Comparison of ENCODE assay signal across 14 cellular contexts in the genomic region with DNA sequence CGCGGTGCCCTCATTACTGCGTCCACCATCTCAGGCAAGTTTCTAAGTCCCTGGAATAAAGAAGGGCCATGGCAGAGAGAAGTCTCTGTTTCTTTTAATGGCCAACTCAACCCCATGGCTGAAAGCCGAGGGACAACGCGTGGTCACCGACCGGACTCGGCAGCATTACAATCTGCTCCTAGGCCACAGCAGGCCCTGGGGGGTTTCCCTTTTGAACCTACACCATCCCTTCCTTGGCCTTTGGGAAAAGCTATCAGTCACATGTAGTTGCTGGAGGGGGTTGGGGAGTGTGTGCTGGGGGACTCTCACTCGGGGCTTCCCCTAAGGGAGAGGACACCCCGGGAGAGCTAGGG. TPM values are rescaled to one million over a fixed set of nuclear protein-coding genes. Genes with fewer than 3 reads are reported as not detected.
DNase-seq lines count a peak whose midpoint lies in the region; ATAC-seq and TF ChIP-seq lines count a peak whose summit lies in the region.
"Had no signal": no experiment of that assay in that cellular context is flagged by ENCODE, and none has a peak within 500 bp of the region (broad histone marks: within the 10 kb centered on the region; RNA-seq: fewer than 3 reads in every experiment).

No MANE protein-coding gene starts in this region.

- H2BK120ac ChIP-seq in mesendoderm (ENCODE audit: low read depth, low read length) = no peak overlapping the region

- no peak overlapping the region for H3K4me2 ChIP-seq in mesendoderm (ENCODE audit: low read length)

- no peak overlapping the region for H4K8ac ChIP-seq in mesendoderm (ENCODE audit: low read depth, low read length)

- no peak for TF ChIP-seq CTCF in AG04450 (IDR thresholded peaks at IDR 0.05; ENCODE audit: low read depth, low read length)

- H3K27ac ChIP-seq in AG04450 (ENCODE audit: low read depth, low read length) = peak overlapping the region; percentile 84
- no peak overlapping the region for H3K27ac ChIP-seq in mesendoderm (ENCODE audit: low read depth, low read length)
- H3K27ac ChIP-seq: right atrium auricular region, SK-N-MC, testis had no signal

- no peaks in the 10 kb centered on the region for H3K79me2 ChIP-seq in mesendoderm (ENCODE audit: control insufficient read depth, insufficient read depth, low read length)

- no peaks in the 10 kb centered on the region for H3K79me1 ChIP-seq in mesendoderm (ENCODE audit: low read length)

- H4K5ac ChIP-seq in mesendoderm (ENCODE audit: low read length) = no peak overlapping the region

- no peak overlapping the region for H3K4ac ChIP-seq in mesendoderm (ENCODE audit: low read depth, low read length)

- peak; percentile 7 for ATAC-seq in HG02642 (IDR thresholded peaks at IDR 0.05; ENCODE audit: poor library complexity, unreplicated experiment)
- ATAC-seq in activated CD4-positive, CD25-positive, alpha-beta regulatory T cell treated with anti-CD3 and anti-CD28 coated beads, Interleukin-2, amount 50 U/mL, for 24 hours = no peak

- POLR2A ChIA-PET in AG04450 (lab: Yijun Ruan, JAX) = interaction anchor here (1.1 kb wide), 1 partner anchor 11 kb away, joined by 3 read pairs; no protein-coding TSS in a partner anchor

- H3K56ac ChIP-seq in mesendoderm (ENCODE audit: low read length) = peak overlapping the region; percentile 26

- no peak overlapping the region for H3K18ac ChIP-seq in mesendoderm (ENCODE audit: low read length)

- no peak overlapping the region for H2BK5ac ChIP-seq in mesendoderm (ENCODE audit: low read length)

- peaks cover 55% of the 10 kb centered on the region for H3K4me1 ChIP-seq in adipocyte (ENCODE audit: control insufficient read depth, insufficient read depth, low read length)
- H3K4me1 ChIP-seq in mesendoderm (ENCODE audit: control insufficient read depth, low read depth, low read length) = peaks cover 3% of the 10 kb centered on the region

- H3K9ac ChIP-seq in adipocyte (ENCODE audit: low read length) = peak overlapping the region; percentile 70
- peak overlapping the region; percentile 39 for H3K9ac ChIP-seq in mesendoderm (ENCODE audit: low read length)

- H3K27me3 ChIP-seq in AG04450 (ENCODE audit: control insufficient read depth, insufficient read depth, low read length) = no peaks in the 10 kb centered on the region
- H3K27me3 ChIP-seq in adipocyte (replicated peaks; ENCODE audit: control insufficient read depth, insufficient read depth, low read length) = no peaks in the 10 kb centered on the region
- H3K27me3 ChIP-seq in mesendoderm (ENCODE audit: insufficient read depth, low read length, poor library complexity) = no peaks in the 10 kb centered on the region
- H3K27me3 ChIP-seq in MG63 = no peaks in the 10 kb centered on the region
- H3K27me3 ChIP-seq: right atrium auricular region, testis had no signal

- WGBS in mesendoderm (ENCODE audit: extremely low coverage, insufficient coverage, low lambda C conversion rate) = no CpG with 5 or more reads among the region's 11 CpGs

- no peak overlapping the region for H3K23ac ChIP-seq in mesendoderm (ENCODE audit: low read length)

- no peak for TF ChIP-seq POLR2A in erythroblast (IDR thresholded peaks at IDR 0.05; ENCODE audit: low read length)

- H3K36me3 ChIP-seq in adipocyte (ENCODE audit: control insufficient read depth, insufficient read depth, low read length, severe bottlenecking) = peaks cover 4% of the 10 kb centered on the region
- no peaks in the 10 kb centered on the region for H3K36me3 ChIP-seq in mesendoderm (ENCODE audit: control insufficient read depth, insufficient read depth, low read length)
- H3K36me3 ChIP-seq in MG63 = peaks cover 49% of the 10 kb centered on the region

- CTCF ChIA-PET in AG04450 (lab: Charles Lee) = interaction anchor here (0.6 to 7.1 kb wide), 17 partner anchors 9 to 1538 kb away, joined by 3 to 120 read pairs (median 4); partner anchors contain the start of genes CEP250 and GDF5

- H3K4me3 ChIP-seq in AG04450 (ENCODE audit: low read depth, low read length) (no peak overlapping the region), adipocyte (ENCODE audit: low read length) (no peak overlapping the region), mesendoderm (ENCODE audit: low read length) (no peak overlapping the region), MG63 (no peak overlapping the region)
- H3K4me3 ChIP-seq: right atrium auricular region, SK-N-MC, testis had no signal

- H2BK15ac ChIP-seq in mesendoderm (replicated peaks; ENCODE audit: low read depth) = no peak overlapping the region

- DNase-seq in AG04450 (ENCODE audit: low read depth, low spot score) = no peak
- no peak for DNase-seq in adipocyte (ENCODE audit: low read depth)
- DNase-seq in mesendoderm = no peak
- no peak for DNase-seq in MG63
- DNase-seq in middle frontal gyrus (ENCODE audit: extremely low spot score, low spot score) = no peak
- DNase-seq in erythroblast (lab: John Stamatoyannopoulos, UW) = no peak

- H2AK5ac ChIP-seq in mesendoderm (ENCODE audit: low read length) = no peak overlapping the region

- no peaks in the 10 kb centered on the region for H3K9me3 ChIP-seq in AG04450 (ENCODE audit: control insufficient read depth, insufficient read depth, low read length)
- no peaks in the 10 kb centered on the region for H3K9me3 ChIP-seq in adipocyte (ENCODE audit: control insufficient read depth, low read length)
- H3K9me3 ChIP-seq in MG63 = no peaks in the 10 kb centered on the region
- H3K9me3 ChIP-seq: right atrium auricular region, testis had no signal

RNA-seq across cellular contexts. Expression of gene FAM83C, which starts 11.1 kb away (rescaled TPM):
- not detected in 2 replicates for polyA plus RNA-seq in AG04450 (2011; rRNA removed)
- not detected in 2 replicates for polyA minus RNA-seq in AG04450 (2011; rRNA and poly(A)+ RNA removed)
- 0.03 TPM for polyA plus RNA-seq in mesendoderm (2013, experiment 1 of 2)
- 0.01 TPM for polyA plus RNA-seq in mesendoderm (2013, experiment 2 of 2)
- not detected in 2 replicates for total RNA-seq in MG63 (2014; rRNA removed; shearing (Covaris generic); ENCODE audit: low replicate concordance)
- total RNA-seq: Daoy, left ventricle myocardium superior, occipital lobe, right atrium auricular region had no signal

RNA-seq across cellular contexts. Expression of gene EIF6, which starts 18.8 kb away (rescaled TPM):
- polyA plus RNA-seq in AG04450 (2011; rRNA removed) = 133 and 157 TPM in 2 replicates
- 111 and 146 TPM in 2 replicates for polyA minus RNA-seq in AG04450 (2011; rRNA and poly(A)+ RNA removed)
- 164 TPM for polyA plus RNA-seq in mesendoderm (2013, experiment 1 of 2)
- polyA plus RNA-seq in mesendoderm (2013, experiment 2 of 2) = 168 TPM
- 211 and 491 TPM in 2 replicates for total RNA-seq in MG63 (2014; rRNA removed; shearing (Covaris generic); ENCODE audit: low replicate concordance)

RNA-seq across cellular contexts. Expression of gene MMP24OS, which starts 25.4 kb away (rescaled TPM):
- polyA plus RNA-seq in AG04450 (2011; rRNA removed) = 35.3 and 44.9 TPM in 2 replicates
- 30.3 and 34.6 TPM in 2 replicates for polyA minus RNA-seq in AG04450 (2011; rRNA and poly(A)+ RNA removed)
- 13.0 TPM for polyA plus RNA-seq in mesendoderm (2013, experiment 1 of 2)
- polyA plus RNA-seq in mesendoderm (2013, experiment 2 of 2) = 12.7 TPM
- 4.4 and 4.7 TPM in 2 replicates for total RNA-seq in MG63 (2014; rRNA removed; shearing (Covaris generic); ENCODE audit: low replicate concordance)
